In genomic region chr6:5302220-5302946, GRCh38 we compare ENCODE assay signal across 8 cellular contexts. TPM values are rescaled to one million over a fixed set of nuclear protein-coding genes. Genes with fewer than 3 reads are reported as not detected.
DNase-seq lines count a peak whose midpoint lies in the region; ATAC-seq lines count a peak whose summit lies in the region.

No MANE protein-coding gene starts in this region.

- POLR2A ChIA-PET in CD4-positive, alpha-beta memory T cell (lab: Charles Lee; ENCODE audit: partially characterized antibody): interaction anchor here (1.4 kb wide), 1 partner anchor 159 kb away, joined by 5 read pairs; no protein-coding TSS in a partner anchor

- no peaks in the 10 kb centered on the region for H3K27me3 ChIP-seq in CD4-positive, alpha-beta memory T cell (ENCODE audit: insufficient read depth, low read length)

- no peaks in the 10 kb centered on the region for H3K9me3 Mint-ChIP-seq in CD4-positive, alpha-beta memory T cell
- H3K9me3 Mint-ChIP-seq in activated T-helper 17 cell treated with anti-CD3 and anti-CD28 coated beads, Interleukin-2, amount 50 U/mL, for 72 hours: no peaks in the 10 kb centered on the region

- no peaks in the 10 kb centered on the region for H3K27me3 Mint-ChIP-seq in CD4-positive, alpha-beta memory T cell
- no peaks in the 10 kb centered on the region for H3K27me3 Mint-ChIP-seq in activated T-helper 17 cell treated with anti-CD3 and anti-CD28 coated beads, Interleukin-2, amount 50 U/mL, for 72 hours

- no peak overlapping the region for H3K4me3 ChIP-seq in CD4-positive, alpha-beta memory T cell (ENCODE audit: low read length in 2 of 2)

- H3K4me1 ChIP-seq in CD4-positive, alpha-beta memory T cell (ENCODE audit: insufficient read depth, low read length): peaks cover 26% of the 10 kb centered on the region

- intact Hi-C loops in CD4-positive, alpha-beta memory T cell (cut with micrococcal nuclease): loop anchor here (2.0 kb wide), 1 partner anchor 168 kb away; no protein-coding TSS in a partner anchor

- ATAC-seq in GM19043 (IDR thresholded peaks at IDR 0.05; ENCODE audit: low read depth, unreplicated experiment) (peak; percentile 80), HG03097 (IDR thresholded peaks at IDR 0.05; ENCODE audit: low FRiP score, unreplicated experiment) (peak; percentile 79)
- ATAC-seq in activated T-helper 17 cell treated with anti-CD3 and anti-CD28 coated beads, Interleukin-2, amount 50 U/mL, for 72 hours (replicated peaks): peak; percentile 92

- H3K4me1 Mint-ChIP-seq in CD4-positive, alpha-beta memory T cell: peaks cover 25 to 46% (median 35%) of the 10 kb centered on the region in 4 donors
- H3K4me1 Mint-ChIP-seq in activated T-helper 17 cell treated with anti-CD3 and anti-CD28 coated beads, Interleukin-2, amount 50 U/mL, for 72 hours: peaks cover 24% of the 10 kb centered on the region

- no peaks in the 10 kb centered on the region for H3K9me3 ChIP-seq in CD4-positive, alpha-beta memory T cell (ENCODE audit: control insufficient read depth in 1 of 2, low read length in 2 of 2)

- DNase-seq in CD4-positive, alpha-beta memory T cell: peak in 1 of 5 donors; percentile 9
- DNase-seq in stimulated activated CD4-positive, alpha-beta T cell treated with anti-CD3 and anti-CD28 coated beads, TNF-alpha, amount 100 ng/mL, for 24 hours (ENCODE audit: low read depth in 3 of 3): peak in 2 of 3 experiments; percentile 12 to 20
- DNase-seq in ecto neural progenitor cell (ENCODE audit: low spot score) (no peak), AG20443 (ENCODE audit: low spot score) (no peak), iPS-NIHi11 (ENCODE audit: low spot score) (no peak)

- CTCF ChIA-PET in CD4-positive, alpha-beta memory T cell (lab: Charles Lee; ENCODE audit: partially characterized antibody): interaction anchor here (0.7 to 10.7 kb wide), 29 partner anchors 8 to 1245 kb away, joined by 3 to 259 read pairs (median 4); no protein-coding TSS in a partner anchor

- peak overlapping the region in 7 of 8 donors; percentile 32 to 78 (median 62) for H3K4me3 Mint-ChIP-seq in CD4-positive, alpha-beta memory T cell
- peak overlapping the region; percentile 67 for H3K4me3 Mint-ChIP-seq in activated T-helper 17 cell treated with anti-CD3 and anti-CD28 coated beads, Interleukin-2, amount 50 U/mL, for 72 hours

- no peak overlapping the region for H3K27ac ChIP-seq in CD4-positive, alpha-beta memory T cell (ENCODE audit: low read depth, low read length)

- no peaks in the 10 kb centered on the region for H3K36me3 Mint-ChIP-seq in CD4-positive, alpha-beta memory T cell
- no peaks in the 10 kb centered on the region for H3K36me3 Mint-ChIP-seq in activated T-helper 17 cell treated with anti-CD3 and anti-CD28 coated beads, Interleukin-2, amount 50 U/mL, for 72 hours (ENCODE audit: low read depth)

- H3K36me3 ChIP-seq in CD4-positive, alpha-beta memory T cell (ENCODE audit: insufficient read depth, low read length): no peaks in the 10 kb centered on the region

- peak overlapping the region; percentile 1 to 65 (median 43) for H3K27ac Mint-ChIP-seq in CD4-positive, alpha-beta memory T cell
- H3K27ac Mint-ChIP-seq in activated T-helper 17 cell treated with anti-CD3 and anti-CD28 coated beads, Interleukin-2, amount 50 U/mL, for 72 hours: peak overlapping the region; percentile 80

RNA-seq across cellular contexts. Expression of gene FARS2, which starts 41.1 kb away (rescaled TPM):
- 10 to 100 TPM; 15.6 to 19.2 TPM for total RNA-seq in CD4-positive, alpha-beta memory T cell
- polyA plus RNA-seq in CD4-positive, alpha-beta memory T cell: 10 to 100 TPM; 29.5 to 48.4 TPM
- 10 to 100 TPM; 19.3 to 48.3 TPM for total RNA-seq in activated T-helper 17 cell treated with anti-CD3 and anti-CD28 coated beads, Interleukin-2, amount 50 U/mL, for 72 hours

RNA-seq across cellular contexts. Expression of gene LYRM4, which starts 41.6 kb away (rescaled TPM):
- total RNA-seq in CD4-positive, alpha-beta memory T cell: 10 to 100 TPM; 10.6 to 14.3 TPM
- 10 to 100 TPM; 16.2 to 26.4 TPM for polyA plus RNA-seq in CD4-positive, alpha-beta memory T cell
- 10 to 100 TPM; 34.0 to 64.2 TPM for total RNA-seq in activated T-helper 17 cell treated with anti-CD3 and anti-CD28 coated beads, Interleukin-2, amount 50 U/mL, for 72 hours

Comparison
In these comparisons a context has a peak if more than half of its experiments do, and no peak if none do; other contexts are left out.
1. DNase-seq: peak in stimulated activated CD4-positive, alpha-beta T cell treated with anti-CD3 and anti-CD28 coated beads, TNF-alpha, amount 100 ng/mL, for 24 hours (2 of 3); none in ecto neural progenitor cell (single experiment), AG20443 (single experiment) and iPS-NIHi11 (single experiment).
2. Peak in every context shown above with its lines, with median percentiles within 50 percentile points of each other: ATAC-seq.